ENCODE assay signal across 8 cellular contexts in the genomic region with DNA sequence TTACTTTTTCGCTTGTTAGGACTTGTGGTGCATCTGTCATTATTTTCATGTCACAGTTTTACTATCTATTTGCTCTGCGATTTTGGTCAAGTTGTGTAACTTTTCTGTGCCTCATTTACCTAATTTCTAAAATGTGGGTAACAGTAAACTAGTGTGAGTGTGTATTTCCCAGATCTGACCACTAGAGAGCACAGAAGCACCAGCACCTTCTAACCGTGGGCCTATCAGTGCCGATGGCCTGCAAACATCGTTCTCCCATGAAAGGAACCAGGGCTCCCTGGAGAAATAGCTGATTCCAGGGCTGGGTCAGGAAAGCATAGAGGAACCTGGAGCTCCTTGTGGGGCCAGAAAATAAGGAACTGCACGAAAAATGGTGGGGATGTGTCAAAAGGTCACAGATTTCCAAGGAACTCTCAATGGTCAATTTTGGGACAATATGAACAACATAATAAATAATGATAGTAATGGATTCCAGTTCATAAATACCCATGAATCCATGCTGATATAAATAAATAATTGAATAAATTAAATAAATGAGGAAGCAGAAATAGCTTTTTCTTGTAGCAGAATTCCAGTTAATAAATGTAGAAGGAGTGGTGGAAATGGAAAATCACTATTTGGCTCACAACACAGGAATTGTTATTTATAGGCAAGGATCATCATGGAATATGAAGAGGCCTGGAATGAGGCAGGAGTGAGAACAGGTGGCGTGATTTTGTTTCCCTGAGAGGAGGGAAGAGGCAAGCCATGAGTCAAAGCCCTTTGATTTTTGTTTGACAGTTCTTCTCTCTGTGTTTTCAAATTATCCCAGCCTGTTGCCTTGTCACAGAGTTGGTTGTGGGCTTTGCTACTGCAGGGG. TPM values are rescaled to one million over a fixed set of nuclear protein-coding genes. Genes with fewer than 3 reads are reported as not detected.
DNase-seq lines count a peak whose midpoint lies in the region; ATAC-seq lines count a peak whose summit lies in the region.

No MANE protein-coding gene starts in this region.

- peaks cover 6% of the 10 kb centered on the region for H3K4me1 Mint-ChIP-seq in stimulated activated effector memory CD8-positive, alpha-beta T cell treated with anti-CD3 and anti-CD28 coated beads, Interleukin-12 subunit alpha, Interleukin-12 subunit beta, amount 100 ng/mL, for 72 hours

- H3K27me3 ChIP-seq in H7 (ENCODE audit: control insufficient read depth, insufficient read depth, low read length): no peaks in the 10 kb centered on the region

- no peak overlapping the region for H3K27ac Mint-ChIP-seq in stimulated activated effector memory CD8-positive, alpha-beta T cell treated with anti-CD3 and anti-CD28 coated beads, Interleukin-12 subunit alpha, Interleukin-12 subunit beta, amount 100 ng/mL, for 72 hours

- DNase-seq in DMS53 treated with DMSO at 0.1 percent for 48 hours (lab: John Stamatoyannopoulos, UW; ENCODE audit: unreplicated experiment): peak; percentile 37
- DNase-seq in H7: peak; percentile 85
- peak; percentile 67 for DNase-seq in NCI-H69 (lab: John Stamatoyannopoulos, UW)
- peak; percentile 55 for DNase-seq in astrocyte of the hippocampus (ENCODE audit: low read depth, low spot score)
- DNase-seq in iPS DF 4.7 (ENCODE audit: extremely low read depth, low spot score): peak; percentile 41
- no peak for DNase-seq in stimulated activated effector memory CD8-positive, alpha-beta T cell treated with anti-CD3 and anti-CD28 coated beads, Interleukin-12 subunit alpha, Interleukin-12 subunit beta, amount 100 ng/mL, for 72 hours (ENCODE audit: low spot score in 2 of 2)

- no peaks in the 10 kb centered on the region for H3K9me3 Mint-ChIP-seq in stimulated activated effector memory CD8-positive, alpha-beta T cell treated with anti-CD3 and anti-CD28 coated beads, Interleukin-12 subunit alpha, Interleukin-12 subunit beta, amount 100 ng/mL, for 72 hours

- ATAC-seq in stimulated activated effector memory CD8-positive, alpha-beta T cell treated with anti-CD3 and anti-CD28 coated beads, Interleukin-12 subunit alpha, Interleukin-12 subunit beta, amount 100 ng/mL, for 72 hours: peak; percentile 73
- no peak for ATAC-seq in HG03439 (IDR thresholded peaks at IDR 0.05; ENCODE audit: unreplicated experiment)
- no peak for ATAC-seq in HG02852 (IDR thresholded peaks at IDR 0.05; ENCODE audit: unreplicated experiment)

- H3K4me3 ChIP-seq in H7 (ENCODE audit: insufficient read depth, low read depth, low read length): no peak overlapping the region

- no peaks in the 10 kb centered on the region for H3K36me3 ChIP-seq in H7 (replicated peaks; ENCODE audit: control insufficient read depth, insufficient read depth, low read length)

- H3K4me3 Mint-ChIP-seq in stimulated activated effector memory CD8-positive, alpha-beta T cell treated with anti-CD3 and anti-CD28 coated beads, Interleukin-12 subunit alpha, Interleukin-12 subunit beta, amount 100 ng/mL, for 72 hours: no peak overlapping the region

- no peaks in the 10 kb centered on the region for H3K36me3 Mint-ChIP-seq in stimulated activated effector memory CD8-positive, alpha-beta T cell treated with anti-CD3 and anti-CD28 coated beads, Interleukin-12 subunit alpha, Interleukin-12 subunit beta, amount 100 ng/mL, for 72 hours

RNA-seq across cellular contexts. Expression of gene CEACAM8, which starts 31.1 kb away (rescaled TPM):
- total RNA-seq in H7 (2014; rRNA removed; shearing (Covaris generic)): not detected in 2 replicates

RNA-seq across cellular contexts. Expression of gene CEACAM1, which starts 35.3 kb away (rescaled TPM):
- 0.30 and 0.42 TPM in 2 replicates for total RNA-seq in H7 (2014; rRNA removed; shearing (Covaris generic))

Comparison
In these comparisons a context has a peak if more than half of its experiments do, and no peak if none do; other contexts are left out.
1. DNase-seq: peak in DMS53 treated with DMSO at 0.1 percent for 48 hours (single experiment), H7 (single experiment), NCI-H69 (single experiment), astrocyte of the hippocampus (single experiment) and iPS DF 4.7 (single experiment); none in stimulated activated effector memory CD8-positive, alpha-beta T cell treated with anti-CD3 and anti-CD28 coated beads, Interleukin-12 subunit alpha, Interleukin-12 subunit beta, amount 100 ng/mL, for 72 hours (0 of 2).